ENCODE assay signal across 7 cellular contexts in the genomic region with DNA sequence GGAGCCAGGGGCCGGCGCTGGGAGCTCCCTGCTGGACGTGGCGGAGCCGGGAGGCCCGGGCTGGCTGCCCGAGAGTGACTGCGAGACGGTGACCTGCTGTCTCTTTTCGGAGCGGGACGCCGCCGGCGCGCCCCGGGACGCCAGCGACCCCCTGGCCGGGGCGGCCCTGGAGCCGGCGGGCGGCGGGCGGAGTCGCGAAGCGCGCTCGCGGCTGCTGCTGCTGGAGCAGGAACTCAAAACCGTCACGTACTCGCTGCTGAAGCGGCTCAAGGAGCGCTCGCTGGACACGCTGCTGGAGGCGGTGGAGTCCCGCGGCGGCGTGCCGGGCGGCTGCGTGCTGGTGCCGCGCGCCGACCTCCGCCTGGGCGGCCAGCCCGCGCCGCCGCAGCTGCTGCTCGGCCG. TPM values are rescaled to one million over a fixed set of nuclear protein-coding genes. Genes with fewer than 3 reads are reported as not detected.
A peak's percentile ranks its signal among the peaks of the same experiment; 100 is the strongest.
DNase-seq lines count a peak whose midpoint lies in the region; ATAC-seq, FAIRE-seq and TF ChIP-seq lines count a peak whose summit lies in the region.

No MANE protein-coding gene starts in this region.

- no peak overlapping the region for H4K91ac ChIP-seq in H1 (replicated peaks; ENCODE audit: insufficient read length, low read length)

- no peak overlapping the region for H3K4ac ChIP-seq in H1 (replicated peaks; ENCODE audit: insufficient read length, low read depth, low read length)

- no peak for FAIRE-seq in H1 (lab: Jason Lieb, UNC)

- H2BK20ac ChIP-seq in H1 (ENCODE audit: low read length) = no peak overlapping the region

- H2BK12ac ChIP-seq in H1 (ENCODE audit: low read depth, low read length) = no peak overlapping the region

- TF ChIP-seq POLR2A in H1 (IDR thresholded peaks at IDR 0.05; ENCODE audit: control extremely low read depth in 1 of 2, low read depth in 2 of 2, low read length in 2 of 2) = no peak

- H3K36me3 ChIP-seq in H1 (ENCODE audit: control insufficient read depth in 2 of 4, insufficient read depth in 4 of 4, low read length in 3 of 4) = peaks cover 0 to 8% (median 0%) of the 10 kb centered on the region in 4 experiments; a peak in 1 of 8 replicates
- no peaks in the 10 kb centered on the region for H3K36me3 ChIP-seq in naive thymus-derived CD4-positive, alpha-beta T cell (ENCODE audit: control insufficient read depth in 2 of 3, insufficient read depth in 3 of 3, low read length in 3 of 3)

- no peaks in the 10 kb centered on the region for H3K36me3 Mint-ChIP-seq in naive thymus-derived CD4-positive, alpha-beta T cell

- no peak for TF ChIP-seq RAD21 in H1 (IDR thresholded peaks at IDR 0.05 in 1 of 2, conservative IDR thresholded peaks at IDR 0.05 in 1 of 2; ENCODE audit: low read depth in 2 of 2, low read length in 2 of 2)

- H3K4me3 Mint-ChIP-seq in naive thymus-derived CD4-positive, alpha-beta T cell = peak overlapping the region in 2 of 10 donors; percentile 13 to 94

- TF ChIP-seq CTCF in GM13976 (IDR thresholded peaks at IDR 0.05; ENCODE audit: borderline replicate concordance, control extremely low read depth, extremely low read depth, insufficient read depth, missing control alignments) (no peak), H1 (IDR thresholded peaks at IDR 0.05; ENCODE audit: control extremely low read depth in 1 of 3, insufficient read depth in 1 of 3, low read depth in 1 of 3, low read length in 3 of 3) (no peak)

- H2BK5ac ChIP-seq in H1 (ENCODE audit: low read depth, low read length) = no peak overlapping the region

- no peaks in the 10 kb centered on the region for H3K79me1 ChIP-seq in H1 (ENCODE audit: low read depth, low read length)

- no peak for TF ChIP-seq EP300 in H1 (IDR thresholded peaks at IDR 0.05; ENCODE audit: borderline replicate concordance in 1 of 2, low read depth in 2 of 2, low read length in 2 of 2)

- H3K27me3 Mint-ChIP-seq in naive thymus-derived CD4-positive, alpha-beta T cell = peaks cover 6 to 27% (median 17%) of the 10 kb centered on the region in 5 donors

- in situ Hi-C loops in GM13976 (cut with MboI; ENCODE audit: low sequenced_read_pairs, unreplicated experiment) = no loop called here

- peak overlapping the region; percentile 71; the same call in 1 of the 2 replicates for H3K18ac ChIP-seq in H1 (ENCODE audit: extremely low read depth, low read length)

- H3K9me3 Mint-ChIP-seq in naive thymus-derived CD4-positive, alpha-beta T cell = peaks cover 0 to 1% (median 0%) of the 10 kb centered on the region in 11 donors

- DNase-seq in GM13976 (ENCODE audit: low spot score) (peak; percentile 64), NCI-H526 treated with DMSO at 0.1 percent for 48 hours (lab: John Stamatoyannopoulos, UW) (peak; percentile 7), H1 (ENCODE audit: low read depth in 1 of 2, low spot score in 2 of 2) (no peak), T-helper 1 cell (no peak), D341Med (ENCODE audit: low spot score) (no peak)
- peak in 5 of 9 donors; percentile 7 to 41 (median 30) for DNase-seq in naive thymus-derived CD4-positive, alpha-beta T cell

- H3K27me3 ChIP-seq in H1 (replicated peaks in 1 of 4; ENCODE audit: control insufficient read depth in 3 of 4, extremely low read depth in 1 of 4, insufficient read depth in 3 of 4, low read length in 3 of 4) = peaks cover 18 to 45% (median 35%) of the 10 kb centered on the region in 4 experiments; a peak in 6 of 7 replicates
- peaks cover 5 to 7% of the 10 kb centered on the region in 2 donors for H3K27me3 ChIP-seq in naive thymus-derived CD4-positive, alpha-beta T cell (ENCODE audit: control insufficient read depth in 2 of 2, insufficient read depth in 2 of 2, low read length in 2 of 2)

- WGBS in H1 (ENCODE audit: extremely low coverage in 1 of 2, insufficient coverage in 1 of 2, insufficient read length in 1 of 2, insufficient replicate concordance in 2 of 2, low coverage in 1 of 2, low lambda C conversion rate in 2 of 2, missing lambda C conversion rate in 1 of 2), 2 experiments = 2% methylated on average over 45 of the region's 59 CpGs; no CpG with 5 or more reads in 1 of the 2 experiments

- H2AK5ac ChIP-seq in H1 (ENCODE audit: low read depth, low read length) = no peak overlapping the region

- H4K8ac ChIP-seq in H1 (ENCODE audit: extremely low read depth, insufficient read depth, low read length) = peak overlapping the region; percentile 53; the same call in 1 of the 2 replicates

- peak overlapping the region in 1 of 4 experiments; percentile 60; a peak in 1 of 7 replicates for H3K9ac ChIP-seq in H1 (replicated peaks in 1 of 4; ENCODE audit: extremely low read depth in 1 of 4, low read depth in 3 of 4, low read length in 3 of 4)

- peak overlapping the region; percentile 90 to 96 for H3K4me2 ChIP-seq in H1 (ENCODE audit: insufficient read depth in 1 of 2, low read depth in 2 of 2, low read length in 2 of 2)

- H3K56ac ChIP-seq in H1 (replicated peaks; ENCODE audit: insufficient read length, low read depth, low read length) = no peak overlapping the region

- intact Hi-C loops in naive thymus-derived CD4-positive, alpha-beta T cell (cut with micrococcal nuclease) = loop anchor here (1.0 to 5.0 kb wide), 5 partner anchors 51 to 1134 kb away; a partner anchor contains a TSS

- no peak overlapping the region for H2BK120ac ChIP-seq in H1 (replicated peaks; ENCODE audit: low read depth, low read length)

- CTCF ChIA-PET in H1 (lab: Charles Lee; ENCODE audit: partially characterized antibody) = interaction anchor here (0.7 to 16.9 kb wide), 10 partner anchors 21 to 1319 kb away, joined by 3 to 361 read pairs (median 14); no protein-coding TSS in a partner anchor
- CTCF ChIA-PET in naive thymus-derived CD4-positive, alpha-beta T cell (lab: Charles Lee) = no interaction called here

- no peak for ATAC-seq in naive thymus-derived CD4-positive, alpha-beta T cell
- no peak for ATAC-seq in HG02885 (IDR thresholded peaks at IDR 0.05; ENCODE audit: poor library complexity, unreplicated experiment)

- no peak overlapping the region for H4K5ac ChIP-seq in H1 (ENCODE audit: insufficient read length, low read depth, low read length)

- H3K4me1 Mint-ChIP-seq in naive thymus-derived CD4-positive, alpha-beta T cell = peaks cover 10 to 22% (median 19%) of the 10 kb centered on the region in 7 donors

- peaks cover 9 to 20% of the 10 kb centered on the region in 2 experiments for H4K20me1 ChIP-seq in H1 (replicated peaks in 1 of 2; ENCODE audit: control insufficient read depth in 1 of 2, insufficient read depth in 2 of 2, low read length in 2 of 2)

- no peak overlapping the region for H2BK15ac ChIP-seq in H1 (ENCODE audit: low read length)

- no peak overlapping the region for H2AFZ ChIP-seq in H1 (ENCODE audit: low read length)

- H3K27ac ChIP-seq in H1 (ENCODE audit: low read depth, low read length) = no peak overlapping the region
- H3K27ac ChIP-seq in naive thymus-derived CD4-positive, alpha-beta T cell (ENCODE audit: low read depth, low read length) = no peak overlapping the region

- no peak overlapping the region for H3K23ac ChIP-seq in H1 (ENCODE audit: insufficient read length)

- H3K4me1 ChIP-seq in H1 (replicated peaks in 1 of 4; ENCODE audit: control insufficient read depth in 3 of 4, insufficient read depth in 4 of 4, low read length in 3 of 4) = peaks cover 0 to 35% (median 19%) of the 10 kb centered on the region in 4 experiments; a peak in 6 of 7 replicates
- H3K4me1 ChIP-seq in naive thymus-derived CD4-positive, alpha-beta T cell (ENCODE audit: control insufficient read depth in 2 of 2, insufficient read depth in 2 of 2, low read length in 2 of 2) = peaks cover 6 to 13% of the 10 kb centered on the region in 2 donors

- POLR2A ChIA-PET in H1 (lab: Charles Lee; ENCODE audit: partially characterized antibody) = interaction anchor here (0.5 to 3.5 kb wide), 4 partner anchors 25 to 199 kb away, joined by 3 to 17 read pairs (median 4); a partner anchor contains a TSS
- POLR2A ChIA-PET in naive thymus-derived CD4-positive, alpha-beta T cell (lab: Charles Lee) = interaction anchor here (1.0 kb wide), 1 partner anchor 48 kb away, joined by 4 read pairs; no protein-coding TSS in a partner anchor

- no peak overlapping the region for H3K14ac ChIP-seq in H1 (ENCODE audit: insufficient read length)

- peak overlapping the region; percentile 54 to 83 (median 62) for H3K4me3 ChIP-seq in H1 (ENCODE audit: extremely low read depth in 1 of 4, insufficient read depth in 2 of 4, low read depth in 3 of 4, low read length in 4 of 4)
- no peak overlapping the region for H3K4me3 ChIP-seq in naive thymus-derived CD4-positive, alpha-beta T cell (ENCODE audit: low read length)

- no peaks in the 10 kb centered on the region for H3K9me3 ChIP-seq in H1 (ENCODE audit: insufficient read depth in 2 of 2, low read depth in 1 of 2, low read length in 1 of 2)
- H3K9me3 ChIP-seq in naive thymus-derived CD4-positive, alpha-beta T cell (ENCODE audit: control insufficient read depth in 2 of 3, low read length in 3 of 3) = no peaks in the 10 kb centered on the region

- no peaks in the 10 kb centered on the region for H3K79me2 ChIP-seq in H1 (ENCODE audit: control insufficient read depth in 1 of 2, insufficient read depth in 2 of 2, low read length in 2 of 2)

- peaks cover 26% of the 10 kb centered on the region; the same call in 1 of the 2 replicates for H3K23me2 ChIP-seq in H1 (ENCODE audit: low read depth, low read length)

- H3K27ac Mint-ChIP-seq in naive thymus-derived CD4-positive, alpha-beta T cell = no peak overlapping the region

TF ChIP-seq in H1, 55 proteins besides CTCF, POLR2A, EP300 and RAD21 (continues in another document):
- TF ChIP-seq YY1 (IDR thresholded peaks at IDR 0.05; ENCODE audit: low read depth, low read length) = no peak
- no peak for TF ChIP-seq BACH1 (IDR thresholded peaks at IDR 0.05; ENCODE audit: low read length)
- TF ChIP-seq BCL11A (IDR thresholded peaks at IDR 0.05; ENCODE audit: low read depth in 2 of 2, low read length in 2 of 2) = no peak
- no peak for TF ChIP-seq KDM1A (IDR thresholded peaks at IDR 0.05; ENCODE audit: borderline replicate concordance, low read length)
- TF ChIP-seq CBX5 (IDR thresholded peaks at IDR 0.05; ENCODE audit: low read depth, low read length) = no peak
- TF ChIP-seq, protein P1, sequence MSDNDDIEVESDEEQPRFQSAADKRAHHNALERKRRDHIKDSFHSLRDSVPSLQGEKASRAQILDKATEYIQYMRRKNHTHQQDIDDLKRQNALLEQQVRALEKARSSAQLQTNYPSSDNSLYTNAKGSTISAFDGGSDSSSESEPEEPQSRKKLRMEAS (IDR thresholded peaks at IDR 0.05) = no peak

RNA-seq across cellular contexts. Expression of a gene that starts 1.5 kb away (rescaled TPM):
- 7.0 and 7.6 TPM in 2 replicates for total RNA-seq in H1 (2021; fragmentation: NEBNext Ultra II Directional; extraction: Animal tissue kit (Norgen Biotek cat#: 25700))
- polyA plus RNA-seq in H1 (2011; rRNA removed) = 1.8 and 3.4 TPM in 2 replicates
- 2.6 TPM for polyA plus RNA-seq in H1 (2011; cell fraction: cytosol; rRNA removed)
- 11.4 TPM for polyA plus RNA-seq in H1 (2011; cell fraction: nucleus; rRNA removed)
- polyA plus RNA-seq in H1 (2012, experiment 1 of 2) = 2.9 to 3.9 TPM (median 3.1 TPM) in 4 replicates
- polyA plus RNA-seq in H1 (2012, experiment 2 of 2) = 2.1 TPM
- 1.9 TPM for polyA plus RNA-seq in H1 (2013, experiment 1 of 2)
- 2.1 TPM for polyA plus RNA-seq in H1 (2013, experiment 2 of 2)
- 3.9 and 6.1 TPM in 2 replicates for polyA minus RNA-seq in H1 (2011; rRNA and poly(A)+ RNA removed)
- 6.3 TPM for polyA minus RNA-seq in H1 (2011; cell fraction: cytosol; rRNA and poly(A)+ RNA removed)
- polyA minus RNA-seq in H1 (2011; cell fraction: nucleus; rRNA and poly(A)+ RNA removed) = 12.2 TPM
- under 1 TPM; 0.27 to 0.76 (median 0.40) TPM for total RNA-seq in naive thymus-derived CD4-positive, alpha-beta T cell
- polyA plus RNA-seq in naive thymus-derived CD4-positive, alpha-beta T cell = not detected

Comparison
In these comparisons a context has a peak if more than half of its experiments do, and no peak if none do; other contexts are left out.
1. DNase-seq: peak in GM13976 (single experiment), NCI-H526 treated with DMSO at 0.1 percent for 48 hours (single experiment) and naive thymus-derived CD4-positive, alpha-beta T cell (5 of 9); none in H1 (0 of 2), T-helper 1 cell (0 of 5) and D341Med (single experiment).